Comparison of ENCODE assay signal across 8 cellular contexts in genomic region chr6:52574709-52575489, GRCh38. TPM values are rescaled to one million over a fixed set of nuclear protein-coding genes. Genes with fewer than 3 reads are reported as not detected.
DNase-seq lines count a peak whose midpoint lies in the region; ATAC-seq lines count a peak whose summit lies in the region.

No MANE protein-coding gene starts in this region.

- H3K27me3 Mint-ChIP-seq in natural killer cell treated with Interleukin-12 subunit alpha and Interleukin-12 subunit beta and Interleukin-15 and Interleukin-18, amount 100 ng/mL, for 72 hours = no peaks in the 10 kb centered on the region

- peak; percentile 75 for DNase-seq in AG08395 (ENCODE audit: low spot score)
- peak in 3 of 4 experiments; percentile 5 to 25 (median 15) for DNase-seq in activated CD4-positive, CD25-positive, alpha-beta regulatory T cell (lab: John Stamatoyannopoulos, UW)
- peak; percentile 53 for DNase-seq in dermis blood vessel endothelial cell
- DNase-seq in natural killer cell treated with Interleukin-12 subunit alpha and Interleukin-12 subunit beta and Interleukin-15 and Interleukin-18, amount 100 ng/mL, for 72 hours (ENCODE audit: low spot score) = no peak
- DNase-seq in H7 = no peak

- H3K4me3 Mint-ChIP-seq in natural killer cell treated with Interleukin-12 subunit alpha and Interleukin-12 subunit beta and Interleukin-15 and Interleukin-18, amount 100 ng/mL, for 72 hours = peak overlapping the region; percentile 90

- H3K27ac Mint-ChIP-seq in natural killer cell treated with Interleukin-12 subunit alpha and Interleukin-12 subunit beta and Interleukin-15 and Interleukin-18, amount 100 ng/mL, for 72 hours = peak overlapping the region; percentile 11 to 63

- no peaks in the 10 kb centered on the region for H3K36me3 Mint-ChIP-seq in natural killer cell treated with Interleukin-12 subunit alpha and Interleukin-12 subunit beta and Interleukin-15 and Interleukin-18, amount 100 ng/mL, for 72 hours

- H3K4me1 ChIP-seq in urinary bladder (ENCODE audit: insufficient read depth) = no peaks in the 10 kb centered on the region

- H3K9me3 Mint-ChIP-seq in natural killer cell treated with Interleukin-12 subunit alpha and Interleukin-12 subunit beta and Interleukin-15 and Interleukin-18, amount 100 ng/mL, for 72 hours = no peaks in the 10 kb centered on the region

- peak overlapping the region; percentile 40 for H3K27ac ChIP-seq in urinary bladder (ENCODE audit: low read depth)

- no peaks in the 10 kb centered on the region for H3K27me3 ChIP-seq in H7 (ENCODE audit: control insufficient read depth, insufficient read depth, low read length)

- peak overlapping the region; percentile 83 for H3K4me3 ChIP-seq in urinary bladder (ENCODE audit: low read depth, low read length)
- no peak overlapping the region for H3K4me3 ChIP-seq in H7 (ENCODE audit: insufficient read depth, low read depth, low read length)

- peaks cover 28 to 37% of the 10 kb centered on the region in 2 donors for H3K4me1 Mint-ChIP-seq in natural killer cell treated with Interleukin-12 subunit alpha and Interleukin-12 subunit beta and Interleukin-15 and Interleukin-18, amount 100 ng/mL, for 72 hours (ENCODE audit: low read depth in 2 of 2)

- no peaks in the 10 kb centered on the region for H3K36me3 ChIP-seq in urinary bladder (ENCODE audit: insufficient read depth)
- no peaks in the 10 kb centered on the region for H3K36me3 ChIP-seq in H7 (replicated peaks; ENCODE audit: control insufficient read depth, insufficient read depth, low read length)

- WGBS in urinary bladder = 19% methylated on average over 13 of the region's 13 CpGs

- peak; percentile 28 for ATAC-seq in GM19438 (IDR thresholded peaks at IDR 0.05; ENCODE audit: low read depth, unreplicated experiment)
- peak; percentile 38 for ATAC-seq in HG03469 (IDR thresholded peaks at IDR 0.05; ENCODE audit: unreplicated experiment)
- peak in 1 of 2 donors; percentile 24 for ATAC-seq in natural killer cell treated with Interleukin-12 subunit alpha and Interleukin-12 subunit beta and Interleukin-15 and Interleukin-18, amount 100 ng/mL, for 72 hours

RNA-seq across cellular contexts. Expression of gene TRAM2, which starts 2.0 kb away (rescaled TPM):
- total RNA-seq in dermis blood vessel endothelial cell (30.6 and 51.3 TPM in 2 replicates), urinary bladder (25.2 TPM)
- total RNA-seq in natural killer cell treated with Interleukin-12 subunit alpha and Interleukin-12 subunit beta and Interleukin-15 and Interleukin-18, amount 100 ng/mL, for 72 hours = 1 to 10 TPM; 2.5 to 9.0 TPM
- polyA plus RNA-seq in urinary bladder = 22.9 TPM
- 8.7 and 9.2 TPM in 2 replicates for total RNA-seq in H7 (2014; rRNA removed; shearing (Covaris generic))

Comparison
In these comparisons a context has a peak if more than half of its experiments do, and no peak if none do; other contexts are left out.
1. DNase-seq: peak in AG08395 (single experiment), activated CD4-positive, CD25-positive, alpha-beta regulatory T cell (3 of 4) and dermis blood vessel endothelial cell (single experiment); none in natural killer cell treated with Interleukin-12 subunit alpha and Interleukin-12 subunit beta and Interleukin-15 and Interleukin-18, amount 100 ng/mL, for 72 hours (single experiment) and H7 (single experiment).